Comparison of ENCODE assay signal across 16 cellular contexts in the genomic region with DNA sequence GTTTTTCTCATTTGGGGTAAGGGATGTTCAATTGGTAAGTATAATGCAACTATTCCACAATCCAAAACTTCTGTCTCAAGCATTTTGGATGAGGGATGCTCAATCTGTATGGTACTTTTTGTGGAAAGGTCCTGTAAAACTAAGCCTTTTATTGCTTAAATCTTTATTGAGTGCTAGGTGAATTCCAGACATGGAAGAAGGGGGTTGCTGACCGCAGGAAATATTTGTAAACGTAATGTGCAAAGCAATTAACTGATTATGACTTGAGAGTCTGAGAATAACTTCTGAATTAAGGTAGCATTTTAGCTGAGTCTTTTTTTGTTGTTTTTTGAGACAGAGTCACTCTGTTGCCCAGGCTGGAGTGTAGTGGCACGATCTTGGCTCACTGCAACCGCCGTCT. TPM values are rescaled to one million over a fixed set of nuclear protein-coding genes. Genes with fewer than 3 reads are reported as not detected.
A peak's percentile ranks its signal among the peaks of the same experiment; 100 is the strongest.
DNase-seq lines count a peak whose midpoint lies in the region; ATAC-seq, FAIRE-seq and TF ChIP-seq lines count a peak whose summit lies in the region.
"Had no signal": no experiment of that assay in that cellular context is flagged by ENCODE, and none has a peak within 500 bp of the region (broad histone marks: within the 10 kb centered on the region; RNA-seq: fewer than 3 reads in every experiment).

No MANE protein-coding gene starts in this region.

- CTCF ChIA-PET in HEK293 (lab: Yijun Ruan, JAX), result interaction anchor here (0.6 kb wide), 1 partner anchor 197 kb away, joined by 3 read pairs; no protein-coding TSS in a partner anchor
- CTCF ChIA-PET in GM12878 (lab: Yijun Ruan, JAX), result no interaction called here

- ATAC-seq in activated T-cell treated with anti-CD3 and anti-CD28 coated beads, Interleukin-2, amount 50 U/mL, for 72 hours (replicated peaks in 1 of 2), result no peak
- ATAC-seq in GM12878 (no peak), HG03095 (IDR thresholded peaks at IDR 0.05; ENCODE audit: unreplicated experiment) (no peak), left lobe of liver (no peak)

- TF ChIP-seq POLR2A in GM12878 (IDR thresholded peaks at IDR 0.05; ENCODE audit: low read depth, low read length) (no peak), lower leg skin (IDR thresholded peaks at IDR 0.05) (no peak)

- H3K36me3 ChIP-seq in HEK293 (ENCODE audit: control insufficient read depth in 2 of 2, insufficient read depth in 1 of 2, low read length in 2 of 2), result peaks cover 25 to 63% of the 10 kb centered on the region in 2 experiments
- H3K36me3 ChIP-seq in GM12878 (ENCODE audit: control insufficient read depth in 2 of 2, insufficient read depth in 2 of 2, low read length in 1 of 2), result peaks cover 0 to 21% of the 10 kb centered on the region in 2 experiments; a peak in 3 of 4 replicates
- H3K36me3 ChIP-seq: ovary had no signal

- peak overlapping the region; percentile 42 for H3K27ac Mint-ChIP-seq in activated T-cell treated with anti-CD3 and anti-CD28 coated beads, Interleukin-2, amount 50 U/mL, for 72 hours
- no peak overlapping the region for H3K27ac Mint-ChIP-seq in neural crest cell (ENCODE audit: unreplicated experiment)

- no peaks in the 10 kb centered on the region for H4K20me1 ChIP-seq in GM12878 (ENCODE audit: control insufficient read depth, insufficient read depth)

- peak overlapping the region; percentile 17 to 63 for H3K4me3 Mint-ChIP-seq in activated T-cell treated with anti-CD3 and anti-CD28 coated beads, Interleukin-2, amount 50 U/mL, for 72 hours
- H3K4me3 Mint-ChIP-seq in neural crest cell, result peak overlapping the region; percentile 80

- H3K27ac ChIP-seq in HEK293 (ENCODE audit: extremely low read depth, low read depth, low read length) (no peak overlapping the region), GM12878 (ENCODE audit: control insufficient read depth, insufficient read depth) (no peak overlapping the region)
- H3K27ac ChIP-seq: left ventricle myocardium inferior, ovary had no signal

- peaks cover 75% of the 10 kb centered on the region for H3K79me2 ChIP-seq in GM12878 (ENCODE audit: control insufficient read depth, insufficient read depth, low read length)

- RAD21 ChIA-PET in GM12878 (lab: Charles Lee; ENCODE audit: unreplicated experiment), result no interaction called here

- no TSS peak for BruUV-seq in GM12878 (replicated peaks; lab: Mats Ljungman, UMichigan)

- peak overlapping the region; percentile 57 for H3K4me2 ChIP-seq in GM12878 (ENCODE audit: control insufficient read depth, insufficient read depth)

- H3K4me3 ChIP-seq in HEK293 (ENCODE audit: low read depth, low read length) (no peak overlapping the region), GM12878 (no peak overlapping the region), lower leg skin (ENCODE audit: low read depth, poor library complexity, severe bottlenecking) (no peak overlapping the region)
- H3K4me3 ChIP-seq: left ventricle myocardium inferior, ovary had no signal

- no peaks in the 10 kb centered on the region for H3K9me3 Mint-ChIP-seq in activated T-cell treated with anti-CD3 and anti-CD28 coated beads, Interleukin-2, amount 50 U/mL, for 72 hours
- H3K9me3 Mint-ChIP-seq in neural crest cell, result no peaks in the 10 kb centered on the region

- H3K4me1 Mint-ChIP-seq in activated T-cell treated with anti-CD3 and anti-CD28 coated beads, Interleukin-2, amount 50 U/mL, for 72 hours (ENCODE audit: low read depth), result peaks cover 77% of the 10 kb centered on the region
- H3K4me1 Mint-ChIP-seq in neural crest cell, result peaks cover 56% of the 10 kb centered on the region

- 88% methylated on average over 5 of the region's 5 CpGs for WGBS in GM12878 (ENCODE audit: insufficient coverage, insufficient replicate concordance, low lambda C conversion rate, missing lambda C conversion rate)
- 78 to 81% methylated on average over 5 of the region's 5 CpGs for WGBS in lower leg skin, 2 donors

- intact Hi-C loops in GM12878 (cut with micrococcal nuclease; ENCODE audit: unreplicated experiment), result loop anchor here (5.0 kb wide), 1 partner anchor 122 kb away; the partner anchor contains the start of gene MYCBP
- intact Hi-C loops in lower leg skin (cut with DNase I; ENCODE audit: low total_unique reads), result no loop called here

- H3K27me3 Mint-ChIP-seq in activated T-cell treated with anti-CD3 and anti-CD28 coated beads, Interleukin-2, amount 50 U/mL, for 72 hours (ENCODE audit: low read depth), result no peaks in the 10 kb centered on the region
- H3K27me3 Mint-ChIP-seq in neural crest cell (ENCODE audit: low read depth), result no peaks in the 10 kb centered on the region

- no peak for DNase-seq in activated T-cell treated with anti-CD3 and anti-CD28 coated beads, Interleukin-2, amount 50 U/mL, for 72 hours
- DNase-seq in activated T-cell treated with anti-CD3 and anti-CD28 coated beads for 4 hours (no peak), GM12878 (ENCODE audit: low read depth, low spot score) (no peak), neural crest cell (ENCODE audit: low read depth, low spot score) (no peak), lower leg skin (ENCODE audit: low spot score in 2 of 2) (no peak), left lobe of liver (ENCODE audit: low spot score) (no peak)
- DNase-seq: activated CD4-positive, CD25-positive, alpha-beta regulatory T cell; anterior cingulate cortex; Caco-2; left ventricle myocardium inferior; ovary had no signal

- no peak for TF ChIP-seq RAD21 in GM12878 (IDR thresholded peaks at IDR 0.05; ENCODE audit: insufficient read depth, low read depth, low read length)

- H3K4me1 ChIP-seq in HEK293 (ENCODE audit: control insufficient read depth, insufficient read depth, low read length) (peaks cover 5% of the 10 kb centered on the region; the same call in 1 of the 2 replicates), GM12878 (ENCODE audit: control insufficient read depth, insufficient read depth, low read length) (no peaks in the 10 kb centered on the region)

- H2AFZ ChIP-seq in GM12878 (ENCODE audit: control insufficient read depth, low read depth, low read length), result no peak overlapping the region

- no peak for TF ChIP-seq CTCF in HEK293 (tag by site-specific recombination; IDR thresholded peaks at IDR 0.05)
- no peak for TF ChIP-seq CTCF in GM12878 (IDR thresholded peaks at IDR 0.05 in 2 of 3, conservative IDR thresholded peaks at IDR 0.05 in 1 of 3; ENCODE audit: control insufficient read depth in 2 of 3, extremely low read depth in 1 of 3, insufficient read depth in 1 of 3, low read depth in 3 of 3, low read length in 3 of 3)
- TF ChIP-seq CTCF in neural crest cell (conservative IDR thresholded peaks at IDR 0.05), result no peak
- no peak for TF ChIP-seq CTCF in lower leg skin (IDR thresholded peaks at IDR 0.05)

- no peak for FAIRE-seq in GM12878 (lab: Jason Lieb, UNC)
- FAIRE-seq: HTR-8/SVneo had no signal

- H3K27me3 ChIP-seq in GM12878 (replicated peaks in 1 of 2; ENCODE audit: control insufficient read depth in 2 of 2, insufficient read depth in 2 of 2, low read length in 1 of 2), result no peaks in the 10 kb centered on the region
- H3K27me3 ChIP-seq: ovary had no signal

- H3K9me3 ChIP-seq in HEK293 (ENCODE audit: control insufficient read depth, insufficient read depth, low read depth, low read length), result no peaks in the 10 kb centered on the region
- no peaks in the 10 kb centered on the region for H3K9me3 ChIP-seq in GM12878 (replicated peaks; ENCODE audit: control insufficient read depth, insufficient read depth, low read length)
- H3K9me3 ChIP-seq: Caco-2, left ventricle myocardium inferior, ovary had no signal

- peaks cover 8 to 26% of the 10 kb centered on the region in 2 donors for H3K36me3 Mint-ChIP-seq in activated T-cell treated with anti-CD3 and anti-CD28 coated beads, Interleukin-2, amount 50 U/mL, for 72 hours (ENCODE audit: insufficient read depth in 2 of 2)
- H3K36me3 Mint-ChIP-seq in neural crest cell (ENCODE audit: low read depth), result peaks cover 9% of the 10 kb centered on the region

- in situ Hi-C loops in GM12878 (cut with MboI), result no loop called here

- POLR2A ChIA-PET in HEK293 (lab: Yijun Ruan, JAX) (no interaction called here), GM12878 (lab: Charles Lee) (interaction anchor here (0.6 to 1.2 kb wide), 3 partner anchors 13 to 33 kb away, joined by 3 read pairs; partner anchors contain the start of gene NDUFS5)

- no peak overlapping the region for H3K9ac ChIP-seq in GM12878 (ENCODE audit: control insufficient read depth, insufficient read depth, low read length)

- SMC1A ChIA-PET in GM12878 (lab: Charles Lee; ENCODE audit: uncharacterized antibody, unreplicated experiment), result no interaction called here

- no peak for TF ChIP-seq EP300 in GM12878 (IDR thresholded peaks at IDR 0.05; ENCODE audit: borderline replicate concordance in 1 of 2, control insufficient read depth in 1 of 2, low read depth in 2 of 2, low read length in 2 of 2)

RNA-seq across cellular contexts. Expression of gene AKIRIN1, which starts 3.1 kb away (rescaled TPM):
- total RNA-seq in activated T-cell treated with anti-CD3 and anti-CD28 coated beads, Interleukin-2, amount 50 U/mL, for 72 hours, result 10 to 100 TPM; 73.9 to 74.6 TPM
- total RNA-seq in GM12878 (2013; cell fraction: nucleolus; rRNA removed), result 19.5 and 25.0 TPM in 2 replicates
- 46.0 and 49.2 TPM in 2 replicates for total RNA-seq in GM12878 (2014; rRNA removed)
- 44.4 and 47.6 TPM in 2 replicates for total RNA-seq in GM12878 (2014; rRNA removed; fragmentation: Illumina TruSeq; extraction: Trizol)
- 46.1 and 46.4 TPM in 2 replicates for total RNA-seq in GM12878 (2021)
- polyA plus RNA-seq in GM12878 (2011; ENCODE audit: low read depth), result 23.2 TPM
- 72.3 and 83.8 TPM in 2 replicates for polyA plus RNA-seq in GM12878 (2011; rRNA removed)
- polyA plus RNA-seq in GM12878 (2011; cell fraction: cytosol; rRNA removed), result 31.8 and 33.8 TPM in 2 replicates
- 9.8 and 14.3 TPM in 2 replicates for polyA plus RNA-seq in GM12878 (2011; cell fraction: nucleus; rRNA removed)
- polyA plus RNA-seq in GM12878 (2012), result 34.2 and 37.9 TPM in 2 replicates
- polyA plus RNA-seq in GM12878 (2014; fragmentation: Illumina TruSeq; extraction: Trizol), result 60.1 and 80.9 TPM in 2 replicates
- 10 to 100 TPM in 1 of 2 experiments, 1 to 10 TPM in 1; 7.5 to 16.3 TPM for polyA plus RNA-seq in GM12878 (2014; fragmentation: Nextera tagmentation; extraction: Ambion mirVana)
- 47.3 and 53.2 TPM in 2 replicates for polyA plus RNA-seq in GM12878 (2014; rRNA removed)
- 10 to 100 TPM; 59.5 to 66.5 TPM for polyA plus RNA-seq in GM12878 (2016; fragmentation: Nextera tagmentation; extraction: Ambion mirVana)
- polyA minus RNA-seq in GM12878 (2011; rRNA and poly(A)+ RNA removed), result 29.7 and 40.2 TPM in 2 replicates
- polyA minus RNA-seq in GM12878 (2011; cell fraction: cytosol; rRNA and poly(A)+ RNA removed), result 13.1 and 15.3 TPM in 2 replicates
- polyA minus RNA-seq in GM12878 (2011; cell fraction: nucleus; rRNA and poly(A)+ RNA removed), result 6.3 and 12.3 TPM in 2 replicates
- 93.3 and 97.9 TPM in 2 replicates for total RNA-seq in neural crest cell
- total RNA-seq in lower leg skin, result 10 to 100 TPM; 22.3 to 36.8 (median 28.7) TPM
- total RNA-seq in left lobe of liver, result 24.2 TPM

RNA-seq across cellular contexts. Expression of gene NDUFS5, which starts 32.0 kb away (rescaled TPM):
- 10 to 100 TPM; 88.7 to 89.1 TPM for total RNA-seq in activated T-cell treated with anti-CD3 and anti-CD28 coated beads, Interleukin-2, amount 50 U/mL, for 72 hours
- total RNA-seq in GM12878 (2013; cell fraction: nucleolus; rRNA removed), result 71.8 and 94.8 TPM in 2 replicates
- total RNA-seq in GM12878 (2014; rRNA removed) (489 and 509 TPM in 2 replicates), GM12878 (2014; rRNA removed; fragmentation: Illumina TruSeq; extraction: Trizol) (562 and 579 TPM in 2 replicates), GM12878 (2021) (240 and 265 TPM in 2 replicates), neural crest cell (237 and 256 TPM in 2 replicates), lower leg skin (100 to 1,000 TPM; 202 to 542 (median 255) TPM), left lobe of liver (104 TPM)
- polyA plus RNA-seq in GM12878 (2011; ENCODE audit: low read depth), result 1,030 TPM
- polyA plus RNA-seq in GM12878 (2011; rRNA removed) (792 and 854 TPM in 2 replicates), GM12878 (2014; fragmentation: Illumina TruSeq; extraction: Trizol) (870 and 924 TPM in 2 replicates), GM12878 (2014; fragmentation: Nextera tagmentation; extraction: Ambion mirVana) (1,000 to 10,000 TPM; 1,576 to 1,578 TPM), GM12878 (2014; rRNA removed) (560 and 672 TPM in 2 replicates), GM12878 (2016; fragmentation: Nextera tagmentation; extraction: Ambion mirVana) (1,000 to 10,000 TPM in 1 of 2 experiments, 100 to 1,000 TPM in 1; 982 to 1,132 TPM)
- polyA plus RNA-seq in GM12878 (2011; cell fraction: cytosol; rRNA removed), result 403 and 560 TPM in 2 replicates
- 255 and 303 TPM in 2 replicates for polyA plus RNA-seq in GM12878 (2011; cell fraction: nucleus; rRNA removed)
- 414 and 499 TPM in 2 replicates for polyA plus RNA-seq in GM12878 (2012)
- 196 and 265 TPM in 2 replicates for polyA minus RNA-seq in GM12878 (2011; rRNA and poly(A)+ RNA removed)
- polyA minus RNA-seq in GM12878 (2011; cell fraction: cytosol; rRNA and poly(A)+ RNA removed), result 56.5 and 92.9 TPM in 2 replicates
- 37.0 and 59.0 TPM in 2 replicates for polyA minus RNA-seq in GM12878 (2011; cell fraction: nucleus; rRNA and poly(A)+ RNA removed)

RNA-seq across cellular contexts. Expression of gene RHBDL2, which starts 52.6 kb away (rescaled TPM):
- not detected for total RNA-seq in activated T-cell treated with anti-CD3 and anti-CD28 coated beads, Interleukin-2, amount 50 U/mL, for 72 hours
- not detected in 2 replicates for total RNA-seq in GM12878 (2013; cell fraction: nucleolus; rRNA removed)
- total RNA-seq in GM12878 (2014; rRNA removed) (not detected in 2 replicates), GM12878 (2014; rRNA removed; fragmentation: Illumina TruSeq; extraction: Trizol) (not detected in 2 replicates), GM12878 (2021) (not detected in 2 replicates), neural crest cell (not detected in 2 replicates), lower leg skin (10 to 100 TPM; 17.0 to 30.6 (median 22.2) TPM), left lobe of liver (not detected)
- polyA plus RNA-seq in GM12878 (2011; ENCODE audit: low read depth), result not detected
- polyA plus RNA-seq in GM12878 (2011; rRNA removed) (not detected in 2 replicates), GM12878 (2014; fragmentation: Illumina TruSeq; extraction: Trizol) (not detected in 2 replicates), GM12878 (2014; fragmentation: Nextera tagmentation; extraction: Ambion mirVana) (under 1 TPM in 1 of 2 experiments, not detected in 1; 0.05 TPM), GM12878 (2014; rRNA removed) (not detected in 2 replicates), GM12878 (2016; fragmentation: Nextera tagmentation; extraction: Ambion mirVana) (not detected)
- not detected in 2 replicates for polyA plus RNA-seq in GM12878 (2011; cell fraction: cytosol; rRNA removed)
- not detected in 2 replicates for polyA plus RNA-seq in GM12878 (2011; cell fraction: nucleus; rRNA removed)
- polyA plus RNA-seq in GM12878 (2012), result 0.07 TPM in 1 of 2 replicates, not detected in the other
- polyA minus RNA-seq in GM12878 (2011; rRNA and poly(A)+ RNA removed), result not detected in 2 replicates
- polyA minus RNA-seq in GM12878 (2011; cell fraction: cytosol; rRNA and poly(A)+ RNA removed), result not detected in 2 replicates
- polyA minus RNA-seq in GM12878 (2011; cell fraction: nucleus; rRNA and poly(A)+ RNA removed), result not detected in 2 replicates
- total RNA-seq: Caco-2; left ventricle myocardium inferior; NCI-H460; T-helper 1 cell treated with Interleukin-12 subunit alpha and Interleukin-12 subunit beta and Interleukin-4 antibody, amounts not matched to agents 30 ng/mL and 1 ng/mL, for 36 hours had no signal

Comparison
In these comparisons a context has a peak if more than half of its experiments do, and no peak if none do; other contexts are left out.
1. RNA of gene RHBDL2, which starts 52.6 kb away (total RNA-seq): 17.0 to 30.6 TPM in lower leg skin; not detected in left lobe of liver (single experiment), not detected in activated T-cell treated with anti-CD3 and anti-CD28 coated beads, Interleukin-2, amount 50 U/mL, for 72 hours, not detected in GM12878 and not detected in neural crest cell; every median in the first group is over 10 times any median in the second.